In the genomic region with DNA sequence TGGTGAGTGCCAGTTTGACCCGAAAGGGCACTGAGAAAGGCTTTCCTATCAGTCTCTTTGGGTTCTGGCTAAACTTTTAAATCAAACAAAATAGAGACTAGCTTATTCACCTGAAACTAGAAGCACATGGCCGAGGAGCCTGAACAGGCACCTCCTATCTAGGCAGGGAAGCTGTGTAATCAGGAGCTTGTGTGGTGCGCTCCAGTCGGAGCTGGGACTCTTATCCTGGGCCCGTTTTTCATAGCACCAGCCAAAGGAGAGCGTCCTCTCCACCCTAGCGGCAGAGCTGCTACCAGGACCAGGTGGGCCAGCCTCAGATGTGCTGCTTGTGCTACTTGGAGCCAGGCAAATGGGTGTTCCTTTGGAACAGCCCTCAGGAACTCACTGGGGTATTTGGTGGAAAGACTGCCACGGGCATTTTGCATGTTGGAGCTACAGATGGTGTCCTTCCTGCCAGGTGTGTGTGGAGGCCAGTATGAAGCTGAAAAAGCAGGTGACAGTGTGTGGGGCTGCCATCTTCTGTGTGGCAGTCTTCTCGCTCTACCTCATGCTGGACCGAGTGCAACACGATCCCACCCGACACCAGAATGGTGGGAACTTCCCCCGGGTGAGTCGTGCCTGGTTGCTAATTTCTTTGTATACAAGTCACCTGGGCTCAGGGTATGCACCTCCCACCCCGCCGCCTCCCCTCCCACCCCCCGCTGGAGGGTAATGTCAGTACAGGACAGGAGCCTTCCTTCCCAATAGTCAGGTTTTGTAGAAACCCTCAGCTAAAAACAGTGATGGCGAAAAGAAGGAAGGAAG, we compare ENCODE assay signal across 8 cellular contexts. TPM values are rescaled to one million over a fixed set of nuclear protein-coding genes. Genes with fewer than 3 reads are reported as not detected.
DNase-seq lines count a peak whose midpoint lies in the region; TF ChIP-seq lines count a peak whose summit lies in the region.

No MANE protein-coding gene starts in this region.

- H3K4me1 ChIP-seq in iPS-15b (ENCODE audit: control insufficient read depth, insufficient read depth, low read length) (peaks cover 4% of the 10 kb centered on the region), spleen (peaks cover 15 to 48% (median 25%) of the 10 kb centered on the region in 6 donors)

- TF ChIP-seq POLR2A in spleen (IDR thresholded peaks at IDR 0.05) = no peak

- H3K27ac Mint-ChIP-seq in activated naive CD8-positive, alpha-beta T cell treated with anti-CD3 and anti-CD28 coated beads for 36 hours = peak overlapping the region; percentile 86

- H3K27me3 ChIP-seq in BJ (ENCODE audit: control insufficient read depth, insufficient read depth, low read length) = no peaks in the 10 kb centered on the region
- peaks cover 13% of the 10 kb centered on the region for H3K27me3 ChIP-seq in iPS-15b (ENCODE audit: control insufficient read depth, insufficient read depth, low read length)
- H3K27me3 ChIP-seq in spleen (replicated peaks in 1 of 7) = no peaks in the 10 kb centered on the region

- DNase-seq in BJ (ENCODE audit: low read depth) (no peak), HT-29 (ENCODE audit: low spot score) (peak; percentile 78), spleen (peak; percentile 69), COLO829 (ENCODE audit: low spot score) (no peak), HK-2 (ENCODE audit: unreplicated experiment) (no peak)
- DNase-seq in activated naive CD8-positive, alpha-beta T cell treated with anti-CD3 and anti-CD28 coated beads for 36 hours = no peak
- DNase-seq in NK-92 treated with Interleukin-12 subunit alpha and Interleukin-12 subunit beta, amount 100 ng/mL, for 24 hours (lab: John Stamatoyannopoulos, UW) = no peak

- H3K27ac ChIP-seq in spleen = peak overlapping the region; percentile 88 to 99 (median 95)

- H3K36me3 ChIP-seq in BJ (ENCODE audit: control insufficient read depth, insufficient read depth, low read length) (peaks cover 14% of the 10 kb centered on the region), iPS-15b (ENCODE audit: control insufficient read depth, insufficient read depth, low read length) (peaks cover 4% of the 10 kb centered on the region), spleen (peaks cover 0 to 46% (median 42%) of the 10 kb centered on the region in 6 donors)

- 65 to 80% (median 75%) methylated on average over 16 to 18 of the region's 18 CpGs for WGBS in spleen, 5 donors

- peaks cover 29% of the 10 kb centered on the region for H3K36me3 Mint-ChIP-seq in activated naive CD8-positive, alpha-beta T cell treated with anti-CD3 and anti-CD28 coated beads for 36 hours

- TF ChIP-seq CTCF in BJ (IDR thresholded peaks at IDR 0.05; ENCODE audit: insufficient read depth, low read depth, low read length) (no peak), spleen (IDR thresholded peaks at IDR 0.05 in 8 of 11, conservative IDR thresholded peaks at IDR 0.05 in 3 of 11) (no peak)

- H3K27me3 Mint-ChIP-seq in activated naive CD8-positive, alpha-beta T cell treated with anti-CD3 and anti-CD28 coated beads for 36 hours = no peaks in the 10 kb centered on the region

- intact Hi-C loops in spleen (cut with DNase I; ENCODE audit: low total_unique reads) = no loop called here

- POLR2A ChIA-PET in BJ (lab: Charles Lee) = no interaction called here

- H3K9me3 Mint-ChIP-seq in activated naive CD8-positive, alpha-beta T cell treated with anti-CD3 and anti-CD28 coated beads for 36 hours = no peaks in the 10 kb centered on the region

- peak overlapping the region; percentile 87 for H3K4me3 Mint-ChIP-seq in activated naive CD8-positive, alpha-beta T cell treated with anti-CD3 and anti-CD28 coated beads for 36 hours

- H3K9ac ChIP-seq in iPS-15b (ENCODE audit: low read depth, low read length) = no peak overlapping the region

- peaks cover 19% of the 10 kb centered on the region for H3K4me1 Mint-ChIP-seq in activated naive CD8-positive, alpha-beta T cell treated with anti-CD3 and anti-CD28 coated beads for 36 hours

- CTCF ChIA-PET in BJ (lab: Yijun Ruan, JAX) = interaction anchor here (1.8 to 5.7 kb wide), 3 partner anchors 8 to 29 kb away, joined by 5 to 94 read pairs (median 9); a partner anchor contains a TSS

- H3K4me3 ChIP-seq in BJ (ENCODE audit: low read depth, low read length) (peak overlapping the region; percentile 68), iPS-15b (ENCODE audit: low read depth, low read length) (peak overlapping the region; percentile 68), spleen (peak overlapping the region; percentile 57 to 92 (median 74))

- H3K9me3 ChIP-seq in iPS-15b (ENCODE audit: control insufficient read depth, insufficient read depth, low read length) (no peaks in the 10 kb centered on the region), spleen (no peaks in the 10 kb centered on the region)

RNA-seq across cellular contexts. Expression of a gene that starts 0.8 kb away (rescaled TPM):
- 7.2 and 40.4 TPM in 2 replicates for polyA plus RNA-seq in BJ (2011; rRNA removed)
- polyA minus RNA-seq in BJ (2011; rRNA and poly(A)+ RNA removed) = 14.7 and 16.0 TPM in 2 replicates
- total RNA-seq in HT-29 (2014; rRNA removed; shearing (Covaris generic)) = 29.8 and 32.7 TPM in 2 replicates
- total RNA-seq in activated naive CD8-positive, alpha-beta T cell treated with anti-CD3 and anti-CD28 coated beads for 36 hours = 10 to 100 TPM; 69.1 to 74.1 TPM
- 100 to 1,000 TPM; 105 to 167 (median 120) TPM for total RNA-seq in spleen
- 10 to 100 TPM; 13.7 to 46.1 (median 24.0) TPM for polyA plus RNA-seq in spleen

RNA-seq across cellular contexts. Expression of a gene that starts 19.6 kb away (rescaled TPM):
- polyA plus RNA-seq in BJ (2011; rRNA removed) (6.9 and 11.1 TPM in 2 replicates), spleen (100 to 1,000 TPM in 1 of 3 donors, 10 to 100 TPM in 2; 39.5 to 176 (median 89.2) TPM)
- 7.3 and 7.7 TPM in 2 replicates for polyA minus RNA-seq in BJ (2011; rRNA and poly(A)+ RNA removed)
- total RNA-seq in HT-29 (2014; rRNA removed; shearing (Covaris generic)) = 0.31 and 0.43 TPM in 2 replicates
- 1 to 10 TPM; 2.1 to 2.5 TPM for total RNA-seq in activated naive CD8-positive, alpha-beta T cell treated with anti-CD3 and anti-CD28 coated beads for 36 hours
- 100 to 1,000 TPM; 150 to 369 (median 272) TPM for total RNA-seq in spleen

RNA-seq across cellular contexts. Expression of a gene that starts 28.4 kb away (rescaled TPM):
- 12.3 and 12.4 TPM in 2 replicates for polyA plus RNA-seq in BJ (2011; rRNA removed)
- polyA minus RNA-seq in BJ (2011; rRNA and poly(A)+ RNA removed) = 6.0 and 6.8 TPM in 2 replicates
- 41.1 and 45.7 TPM in 2 replicates for total RNA-seq in HT-29 (2014; rRNA removed; shearing (Covaris generic))
- 10 to 100 TPM; 38.4 to 44.3 TPM for total RNA-seq in activated naive CD8-positive, alpha-beta T cell treated with anti-CD3 and anti-CD28 coated beads for 36 hours
- 10 to 100 TPM; 12.8 to 25.9 (median 18.0) TPM for total RNA-seq in spleen
- 10 to 100 TPM; 23.9 to 34.5 (median 31.0) TPM for polyA plus RNA-seq in spleen

RNA-seq across cellular contexts. Expression of a gene that starts 31.1 kb away (rescaled TPM):
- polyA plus RNA-seq in BJ (2011; rRNA removed) (69.8 and 93.8 TPM in 2 replicates), spleen (10 to 100 TPM; 32.2 to 43.6 (median 32.8) TPM)
- polyA minus RNA-seq in BJ (2011; rRNA and poly(A)+ RNA removed) = 58.2 and 84.9 TPM in 2 replicates
- 80.6 and 88.0 TPM in 2 replicates for total RNA-seq in HT-29 (2014; rRNA removed; shearing (Covaris generic))
- total RNA-seq in activated naive CD8-positive, alpha-beta T cell treated with anti-CD3 and anti-CD28 coated beads for 36 hours = 10 to 100 TPM; 62.7 to 65.5 TPM
- total RNA-seq in spleen = 10 to 100 TPM; 32.8 to 59.5 (median 42.6) TPM

RNA-seq across cellular contexts. Expression of a gene that starts 35.5 kb away (rescaled TPM):
- 19.6 and 30.9 TPM in 2 replicates for polyA plus RNA-seq in BJ (2011; rRNA removed)
- polyA minus RNA-seq in BJ (2011; rRNA and poly(A)+ RNA removed) = 26.6 and 31.0 TPM in 2 replicates
- total RNA-seq in HT-29 (2014; rRNA removed; shearing (Covaris generic)) = 54.5 and 63.4 TPM in 2 replicates
- total RNA-seq in activated naive CD8-positive, alpha-beta T cell treated with anti-CD3 and anti-CD28 coated beads for 36 hours = 10 to 100 TPM; 76.9 to 83.7 TPM
- 100 to 1,000 TPM in 2 of 7 donors, 10 to 100 TPM in 5; 62.0 to 139 (median 86.8) TPM for total RNA-seq in spleen
- 10 to 100 TPM in 2 of 3 donors, 1 to 10 TPM in 1; 10.0 to 33.3 (median 10.9) TPM for polyA plus RNA-seq in spleen

Comparison
In these comparisons a context has a peak if more than half of its experiments do, and no peak if none do; other contexts are left out.
1. DNase-seq: peak in HT-29 (single experiment) and spleen (single experiment); none in BJ (single experiment), activated naive CD8-positive, alpha-beta T cell treated with anti-CD3 and anti-CD28 coated beads for 36 hours (single experiment), NK-92 treated with Interleukin-12 subunit alpha and Interleukin-12 subunit beta, amount 100 ng/mL, for 24 hours (single experiment), COLO829 (single experiment) and HK-2 (single experiment).
2. RNA of a gene that starts 19.6 kb away (total RNA-seq): 150 to 369 TPM in spleen; 2.1 to 2.5 TPM in activated naive CD8-positive, alpha-beta T cell treated with anti-CD3 and anti-CD28 coated beads for 36 hours and 0.31 to 0.43 TPM in HT-29; every median in the first group is over 10 times any median in the second.
3. Peak in every context shown above with its lines, with median percentiles within 50 percentile points of each other: H3K4me3 ChIP-seq.